Comparison of ENCODE assay signal across 17 cellular contexts in the genomic region with DNA sequence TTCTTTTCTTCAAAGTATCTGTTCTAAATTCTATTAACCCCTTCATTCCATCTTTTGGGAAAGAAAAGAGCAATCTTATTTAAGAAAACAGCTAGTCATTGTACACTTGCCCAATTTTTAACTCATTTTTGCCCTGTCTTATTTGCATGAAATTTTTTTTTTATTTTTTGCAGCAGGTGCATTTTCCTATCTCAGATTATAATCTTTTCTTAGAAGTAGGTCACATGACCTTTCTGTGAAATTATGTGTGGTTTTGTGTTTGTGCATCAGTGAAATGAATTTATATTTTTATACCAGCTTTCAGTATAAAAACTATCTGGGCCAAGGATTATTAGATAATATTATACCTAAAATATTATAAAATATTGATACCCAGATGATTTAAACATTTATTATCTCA.
"Had no signal": no experiment of that assay in that cellular context is flagged by ENCODE, and none has a peak within 500 bp of the region (broad histone marks: within the 10 kb centered on the region; RNA-seq: fewer than 3 reads in every experiment).

No MANE protein-coding gene starts in this region.

- H3K27ac Mint-ChIP-seq: natural killer cell treated with Interleukin-12 subunit alpha and Interleukin-12 subunit beta and Interleukin-15 and Interleukin-18, amount 100 ng/mL, for 72 hours; WTC11 had no signal

- H3K27me3 Mint-ChIP-seq: central memory CD8-positive, alpha-beta T cell; natural killer cell treated with Interleukin-12 subunit alpha and Interleukin-12 subunit beta and Interleukin-15 and Interleukin-18, amount 100 ng/mL, for 72 hours had no signal

- H3K9me3 Mint-ChIP-seq: central memory CD8-positive, alpha-beta T cell; natural killer cell treated with Interleukin-12 subunit alpha and Interleukin-12 subunit beta and Interleukin-15 and Interleukin-18, amount 100 ng/mL, for 72 hours; WTC11 had no signal

- H3K4me3 Mint-ChIP-seq: central memory CD8-positive, alpha-beta T cell; natural killer cell treated with Interleukin-12 subunit alpha and Interleukin-12 subunit beta and Interleukin-15 and Interleukin-18, amount 100 ng/mL, for 72 hours; WTC11 had no signal

- DNase-seq: activated CD4-positive, alpha-beta T cell treated with anti-CD3 and anti-CD28 coated beads, Interleukin-2, amount 50 U/mL, for 48 hours; activated CD8-positive, alpha-beta memory T cell treated with anti-CD3 and anti-CD28 coated beads, Interleukin-2, amount 50 U/mL, for 48 hours; activated effector memory CD4-positive, alpha-beta T cell treated with Interleukin-2 at 50 U/mL for 16 hours; body of pancreas; cortex of kidney; effector CD8-positive, alpha-beta T cell; gastrocnemius medialis; heart right ventricle; mucosa of descending colon; nucleus accumbens; thyroid gland; uterus had no signal

- FAIRE-seq: islet of Langerhans had no signal

- ATAC-seq: body of pancreas; gastrocnemius medialis; heart right ventricle; left lobe of liver; mucosa of descending colon; natural killer cell treated with Interleukin-12 subunit alpha and Interleukin-12 subunit beta and Interleukin-15 and Interleukin-18, amount 100 ng/mL, for 72 hours; WTC11 had no signal

- H3K36me3 Mint-ChIP-seq: natural killer cell treated with Interleukin-12 subunit alpha and Interleukin-12 subunit beta and Interleukin-15 and Interleukin-18, amount 100 ng/mL, for 72 hours; WTC11 had no signal

- H3K4me1 Mint-ChIP-seq: WTC11 had no signal
